Comparison of ENCODE assay signal across 1 cellular context in genomic region chr10:28988980-28989379, GRCh38.
TF ChIP-seq lines count a peak whose summit lies in the region.

No MANE protein-coding gene starts in this region.

TF ChIP-seq in HEK293, 187 proteins besides CTCF, POLR2A, EP300 and RAD21 (continued from another document):
- no peak for TF ChIP-seq ZNF157 (tag by site-specific recombination; IDR thresholded peaks at IDR 0.05)
- TF ChIP-seq ZNF121 (tag by site-specific recombination; IDR thresholded peaks at IDR 0.05): peak; percentile 39; the same call in 1 of the 2 replicates
- no peak for TF ChIP-seq ZNF169 (tag by site-specific recombination; IDR thresholded peaks at IDR 0.05)
- TF ChIP-seq ZNF658 (tag by site-specific recombination; IDR thresholded peaks at IDR 0.05): no peak
- no peak for TF ChIP-seq ZNF341 (tag by site-specific recombination; IDR thresholded peaks at IDR 0.05; ENCODE audit: low read depth)
